In the genomic region with DNA sequence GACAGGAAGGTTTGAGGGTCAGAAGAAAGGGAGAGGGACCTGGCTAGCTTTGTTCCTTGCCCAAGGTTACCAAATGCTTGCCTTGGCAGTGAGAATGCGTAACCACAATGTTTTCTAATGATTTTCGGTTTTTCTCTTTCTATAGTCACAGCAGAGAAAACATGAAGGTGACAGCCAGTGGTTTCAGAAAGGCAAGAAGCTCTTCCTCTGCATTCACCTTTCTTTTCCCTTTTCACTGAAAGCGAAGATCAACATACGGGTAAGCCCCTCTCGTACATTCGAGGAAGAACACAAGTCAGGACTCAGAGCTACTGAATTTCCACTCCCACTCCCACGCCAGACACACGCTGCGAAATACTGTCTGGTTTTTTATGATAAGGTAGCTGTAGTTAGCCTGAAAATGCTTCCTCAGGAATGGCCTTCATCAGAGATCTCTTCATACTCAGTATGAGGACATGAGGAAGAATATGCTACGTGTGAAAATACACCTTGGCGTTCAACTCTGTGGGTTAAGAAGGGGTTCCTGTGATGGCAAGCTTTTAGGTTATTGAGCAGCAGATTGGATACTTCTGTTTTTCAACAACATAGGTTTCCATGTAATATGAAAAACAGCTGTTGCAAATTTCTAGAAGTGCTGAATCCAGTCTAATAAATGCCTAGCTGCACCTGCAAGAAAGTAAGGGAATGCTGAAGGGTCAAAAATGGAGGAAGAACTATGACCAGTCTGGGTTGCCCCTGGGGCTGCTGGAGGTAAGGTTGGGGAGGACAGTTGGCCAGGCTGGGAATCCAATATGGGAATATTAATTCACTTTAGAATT, we compare ENCODE assay signal across 12 cellular contexts. TPM values are rescaled to one million over a fixed set of nuclear protein-coding genes. Genes with fewer than 3 reads are reported as not detected.
DNase-seq lines count a peak whose midpoint lies in the region; ATAC-seq, FAIRE-seq and TF ChIP-seq lines count a peak whose summit lies in the region.
"Had no signal": no experiment of that assay in that cellular context is flagged by ENCODE, and none has a peak within 500 bp of the region (broad histone marks: within the 10 kb centered on the region; RNA-seq: fewer than 3 reads in every experiment).

No MANE protein-coding gene starts in this region.

- TF ChIP-seq CTCF in HepG2 (CRISPR knock-in tag; IDR thresholded peaks at IDR 0.05) (no peak), esophagus muscularis mucosa (IDR thresholded peaks at IDR 0.05) (no peak)

- CTCF ChIA-PET in HepG2 (lab: Yijun Ruan, JAX; ENCODE audit: low intra/inter-chr PET ratio, low total read pairs): no interaction called here

- TF ChIP-seq POLR2A in HepG2 (IDR thresholded peaks at IDR 0.05; ENCODE audit: insufficient read depth in 1 of 2, low read depth in 2 of 2, low read length in 2 of 2): no peak
- TF ChIP-seq POLR2A in esophagus muscularis mucosa (IDR thresholded peaks at IDR 0.05; ENCODE audit: low read depth): no peak

- BruUV-seq in HepG2 (replicated peaks; lab: Mats Ljungman, UMichigan): no TSS peak

- H4K20me1 ChIP-seq in HepG2 (ENCODE audit: insufficient read depth, low read length): no peaks in the 10 kb centered on the region

- H3K36me3 Mint-ChIP-seq in activated naive CD8-positive, alpha-beta T cell treated with anti-CD3 and anti-CD28 coated beads, Interleukin-2, amount 10 ng/mL, durations not matched to agents 7 days and 5 days: peaks cover 7% of the 10 kb centered on the region

- no peak overlapping the region for H2AFZ ChIP-seq in HepG2 (ENCODE audit: low read length)

- H3K4me1 Mint-ChIP-seq in activated naive CD8-positive, alpha-beta T cell treated with anti-CD3 and anti-CD28 coated beads, Interleukin-2, amount 10 ng/mL, durations not matched to agents 7 days and 5 days: peaks cover 23% of the 10 kb centered on the region
- H3K4me1 Mint-ChIP-seq: nephron had no signal

- peaks cover 6% of the 10 kb centered on the region for H3K9me3 Mint-ChIP-seq in activated naive CD8-positive, alpha-beta T cell treated with anti-CD3 and anti-CD28 coated beads, Interleukin-2, amount 10 ng/mL, durations not matched to agents 7 days and 5 days

- POLR2A ChIA-PET in activated naive CD8-positive, alpha-beta T cell treated with anti-CD3 and anti-CD28 coated beads, Interleukin-2, amount 10 ng/mL, durations not matched to agents 7 days and 5 days (lab: Charles Lee): no interaction called here
- POLR2A ChIA-PET in HepG2 (lab: Yijun Ruan, JAX): no interaction called here

- TF ChIP-seq RAD21 in HepG2 (CRISPR knock-in tag; IDR thresholded peaks at IDR 0.05): no peak

- H3K9me3 ChIP-seq in HepG2 (ENCODE audit: low read length): peaks cover 15% of the 10 kb centered on the region
- H3K9me3 ChIP-seq in esophagus muscularis mucosa: no peaks in the 10 kb centered on the region

- H3K27ac ChIP-seq in HepG2 (ENCODE audit: extremely low read length, insufficient read depth, low read length) (no peak overlapping the region), esophagus muscularis mucosa (replicated peaks in 1 of 4) (no peak overlapping the region)

- peak overlapping the region; percentile 59 for H3K27ac Mint-ChIP-seq in activated naive CD8-positive, alpha-beta T cell treated with anti-CD3 and anti-CD28 coated beads, Interleukin-2, amount 10 ng/mL, durations not matched to agents 7 days and 5 days
- H3K27ac Mint-ChIP-seq: nephron had no signal

- peak; percentile 26 for ATAC-seq in GM18499 (IDR thresholded peaks at IDR 0.05; ENCODE audit: insufficient read depth, unreplicated experiment)
- ATAC-seq in GM19468 (IDR thresholded peaks at IDR 0.05; ENCODE audit: extremely low read depth, unreplicated experiment): peak; percentile 38
- ATAC-seq in HG03139 (IDR thresholded peaks at IDR 0.05; ENCODE audit: unreplicated experiment): peak; percentile 37
- no peak for ATAC-seq in activated naive CD8-positive, alpha-beta T cell treated with anti-CD3 and anti-CD28 coated beads, Interleukin-2, amount 10 ng/mL, durations not matched to agents 7 days and 5 days (ENCODE audit: low read depth)
- no peak for ATAC-seq in HepG2
- ATAC-seq in GM19455 (IDR thresholded peaks at IDR 0.05; ENCODE audit: unreplicated experiment): no peak

- H3K4me1 ChIP-seq in HepG2 (ENCODE audit: insufficient read depth, low read length) (no peaks in the 10 kb centered on the region), esophagus muscularis mucosa (no peaks in the 10 kb centered on the region)

- H3K4me3 ChIP-seq in HepG2 (replicated peaks in 1 of 3; ENCODE audit: insufficient read depth in 1 of 3, low read depth in 2 of 3, low read length in 3 of 3) (no peak overlapping the region), esophagus muscularis mucosa (no peak overlapping the region)

- intact Hi-C loops in HepG2 (cut with micrococcal nuclease; ENCODE audit: unreplicated experiment) (no loop called here), esophagus muscularis mucosa (cut with DNase I) (no loop called here)

- in situ Hi-C loops in HepG2 (cut with HindIII; ENCODE audit: extremely low pct_ligation_motif_present, low pct_unique_long_range_greater_than_20kb): no loop called here

- DNase-seq in activated naive CD8-positive, alpha-beta T cell treated with anti-CD3 and anti-CD28 coated beads, Interleukin-2, amount 10 ng/mL, durations not matched to agents 7 days and 5 days: no peak
- DNase-seq in HepG2 (ENCODE audit: low spot score): no peak
- no peak for DNase-seq in esophagus muscularis mucosa (ENCODE audit: extremely low spot score)
- no peak for DNase-seq in DMS79 (lab: John Stamatoyannopoulos, UW)
- DNase-seq: amygdala, KBM-7, SHP77 had no signal

- no peaks in the 10 kb centered on the region for H3K79me2 ChIP-seq in HepG2 (ENCODE audit: insufficient read depth, low read length)

- H3K4me2 ChIP-seq in HepG2 (ENCODE audit: low read depth, low read length): no peak overlapping the region

- WGBS in HepG2 (ENCODE audit: low lambda C conversion rate): 25% methylated on average over 11 of the region's 11 CpGs
- 94% methylated on average over 11 of the region's 11 CpGs for WGBS in esophagus muscularis mucosa

- no peak for FAIRE-seq in HepG2 (lab: Jason Lieb, UNC)

- H3K27me3 ChIP-seq in HepG2 (ENCODE audit: control insufficient read depth in 1 of 2, insufficient read depth in 2 of 2, low read length in 2 of 2) (peaks cover 4 to 8% of the 10 kb centered on the region in 2 experiments; a peak in 4 of 5 replicates), esophagus muscularis mucosa (peaks cover 0 to 6% (median 0%) of the 10 kb centered on the region in 4 donors)

- TF ChIP-seq EP300 in HepG2 (IDR thresholded peaks at IDR 0.05; ENCODE audit: low read depth in 2 of 2, low read length in 2 of 2) (no peak), HepG2 (CRISPR knock-in tag; IDR thresholded peaks at IDR 0.05; ENCODE audit: borderline replicate concordance) (no peak), esophagus muscularis mucosa (IDR thresholded peaks at IDR 0.05) (no peak)

- peaks cover 7% of the 10 kb centered on the region for H3K27me3 Mint-ChIP-seq in activated naive CD8-positive, alpha-beta T cell treated with anti-CD3 and anti-CD28 coated beads, Interleukin-2, amount 10 ng/mL, durations not matched to agents 7 days and 5 days

- H3K9ac ChIP-seq in HepG2 (ENCODE audit: insufficient read depth, low read depth, low read length): no peak overlapping the region

- H3K36me3 ChIP-seq in HepG2 (replicated peaks in 1 of 2; ENCODE audit: control insufficient read depth in 1 of 2, insufficient read depth in 2 of 2, low read length in 2 of 2) (no peaks in the 10 kb centered on the region), esophagus muscularis mucosa (no peaks in the 10 kb centered on the region)

- peak overlapping the region; percentile 53 for H3K4me3 Mint-ChIP-seq in activated naive CD8-positive, alpha-beta T cell treated with anti-CD3 and anti-CD28 coated beads, Interleukin-2, amount 10 ng/mL, durations not matched to agents 7 days and 5 days
- H3K4me3 Mint-ChIP-seq: nephron had no signal

TF ChIP-seq in HepG2, 621 proteins besides CTCF, POLR2A, EP300 and RAD21:
- TF ChIP-seq ZNF282 (IDR thresholded peaks at IDR 0.05; ENCODE audit: partially characterized antibody) (no peak), CHD2 (IDR thresholded peaks at IDR 0.05; ENCODE audit: low read depth, low read length) (no peak)
TF ChIP-seq in HepG2: peak in this region for 0.

RNA-seq across cellular contexts. Expression of a gene that starts 7.4 kb away (rescaled TPM):
- total RNA-seq in activated naive CD8-positive, alpha-beta T cell treated with anti-CD3 and anti-CD28 coated beads, Interleukin-2, amount 10 ng/mL, durations not matched to agents 7 days and 5 days: 10 to 100 TPM; 10.5 to 11.5 TPM
- total RNA-seq in HepG2 (2016; rRNA removed; fragmentation: Illumina TruSeq; extraction: Trizol) (1.7 and 2.3 TPM in 2 replicates), esophagus muscularis mucosa (1 to 10 TPM; 1.2 to 4.3 (median 1.8) TPM)
- total RNA-seq in HepG2 (2016; cell fraction: cytosol; rRNA removed; fragmentation: Illumina TruSeq; extraction: Trizol; ENCODE audit: low read depth): 1.1 and 1.2 TPM in 2 replicates
- 1.9 and 3.0 TPM in 2 replicates for total RNA-seq in HepG2 (2016; cell fraction: insoluble cytoplasmic fraction; rRNA removed; fragmentation: Illumina TruSeq; extraction: Trizol)
- total RNA-seq in HepG2 (2016; cell fraction: membrane; rRNA removed; fragmentation: Illumina TruSeq; extraction: Trizol): 2.0 and 2.5 TPM in 2 replicates
- total RNA-seq in HepG2 (2016; cell fraction: nucleus; rRNA removed; fragmentation: Illumina TruSeq; extraction: Trizol): 2.2 and 2.3 TPM in 2 replicates
- 0.46 and 0.51 TPM in 2 replicates for polyA plus RNA-seq in HepG2 (2011; rRNA removed)
- 0.28 and 0.55 TPM in 2 replicates for polyA plus RNA-seq in HepG2 (2011; cell fraction: cytosol; rRNA removed)
- 0.24 and 0.35 TPM in 2 replicates for polyA plus RNA-seq in HepG2 (2011; cell fraction: nucleus; rRNA removed)
- 0.89 and 1.4 TPM in 2 replicates for polyA plus RNA-seq in HepG2 (2012)
- polyA plus RNA-seq in HepG2 (2016; cell fraction: cytosol; fragmentation: Illumina TruSeq; extraction: Trizol; ENCODE audit: low read depth): 0.74 and 0.84 TPM in 2 replicates
- polyA plus RNA-seq in HepG2 (2016; cell fraction: insoluble cytoplasmic fraction; fragmentation: Illumina TruSeq; extraction: Trizol; ENCODE audit: low read depth): 1.6 and 2.0 TPM in 2 replicates
- polyA plus RNA-seq in HepG2 (2016; cell fraction: membrane; fragmentation: Illumina TruSeq; extraction: Trizol; ENCODE audit: low read depth): 1.7 and 1.8 TPM in 2 replicates
- 2.8 and 3.1 TPM in 2 replicates for polyA plus RNA-seq in HepG2 (2016; cell fraction: nucleus; fragmentation: Illumina TruSeq; extraction: Trizol; ENCODE audit: insufficient read depth, low read depth)
- polyA minus RNA-seq in HepG2 (2011; rRNA and poly(A)+ RNA removed; ENCODE audit: low replicate concordance): 0.36 and 7.7 TPM in 2 replicates
- polyA minus RNA-seq in HepG2 (2011; cell fraction: cytosol; rRNA and poly(A)+ RNA removed): not detected in 2 replicates
- polyA minus RNA-seq in HepG2 (2011; cell fraction: nucleus; rRNA and poly(A)+ RNA removed): 0.37 TPM in 1 of 2 replicates, not detected in the other

Comparison
In these comparisons a context has a peak if more than half of its experiments do, and no peak if none do; other contexts are left out.
1. ATAC-seq: peak in GM18499 (single experiment), GM19468 (single experiment) and HG03139 (single experiment); none in activated naive CD8-positive, alpha-beta T cell treated with anti-CD3 and anti-CD28 coated beads, Interleukin-2, amount 10 ng/mL, durations not matched to agents 7 days and 5 days (single experiment), HepG2 (single experiment) and GM19455 (single experiment).